ENCODE assay signal across 2 cellular contexts in the genomic region with DNA sequence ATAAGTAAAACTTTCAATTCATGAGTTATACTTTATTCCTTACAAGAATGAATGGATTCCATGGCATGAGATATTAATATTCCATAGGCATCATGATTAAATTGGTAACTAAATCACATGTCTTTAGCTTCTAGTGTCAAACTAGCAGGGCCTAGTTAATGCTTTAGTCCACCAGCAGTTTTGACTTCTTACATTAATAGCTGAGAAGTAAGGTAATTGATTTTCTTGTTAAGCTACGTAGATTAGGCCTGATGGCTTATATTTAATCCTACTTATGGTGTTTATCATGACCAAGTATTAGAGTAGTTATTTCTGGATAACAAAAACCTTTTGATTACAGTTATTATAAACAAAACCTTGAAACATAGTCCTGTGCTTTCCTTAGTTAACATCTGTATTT.
TF ChIP-seq lines count a peak whose summit lies in the region.

No MANE protein-coding gene starts in this region.

TF ChIP-seq in SK-N-SH, 30 proteins besides CTCF, POLR2A, EP300 and RAD21:
- 0 out of 2 replicates have a peak, but pooled peaks have one; percentile 3 for TF ChIP-seq MEF2A (IDR thresholded peaks at IDR 0.05; ENCODE audit: borderline replicate concordance, low read depth)
- TF ChIP-seq, protein P1, sequence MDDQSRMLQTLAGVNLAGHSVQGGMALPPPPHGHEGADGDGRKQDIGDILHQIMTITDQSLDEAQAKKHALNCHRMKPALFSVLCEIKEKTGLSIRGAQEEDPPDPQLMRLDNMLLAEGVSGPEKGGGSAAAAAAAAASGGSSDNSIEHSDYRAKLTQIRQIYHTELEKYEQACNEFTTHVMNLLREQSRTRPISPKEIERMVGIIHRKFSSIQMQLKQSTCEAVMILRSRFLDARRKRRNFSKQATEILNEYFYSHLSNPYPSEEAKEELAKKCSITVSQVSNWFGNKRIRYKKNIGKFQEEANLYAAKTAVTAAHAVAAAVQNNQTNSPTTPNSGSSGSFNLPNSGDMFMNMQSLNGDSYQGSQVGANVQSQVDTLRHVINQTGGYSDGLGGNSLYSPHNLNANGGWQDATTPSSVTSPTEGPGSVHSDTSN (IDR thresholded peaks at IDR 0.05) = no peak
- no peak for TF ChIP-seq TEAD4 (IDR thresholded peaks at IDR 0.05; ENCODE audit: borderline replicate concordance, insufficient read depth)
- no peak for TF ChIP-seq ELF1 (IDR thresholded peaks at IDR 0.05)
- TF ChIP-seq GATA2 (CRISPR knock-in tag; IDR thresholded peaks at IDR 0.05) = no peak
- TF ChIP-seq SMC3 (IDR thresholded peaks at IDR 0.05; ENCODE audit: low read depth, low read length) = no peak

TF ChIP-seq in SK-N-SH treated with all-trans-retinoic acid at 6 μM for 48 hours, 23 proteins besides CTCF, POLR2A, EP300 and RAD21:
- TF ChIP-seq ZNF8 (CRISPR knock-in tag; IDR thresholded peaks at IDR 0.05) (no peak), CREB5 (CRISPR knock-in tag; IDR thresholded peaks at IDR 0.05; ENCODE audit: low read depth) (no peak), ARNTL (CRISPR knock-in tag; IDR thresholded peaks at IDR 0.05; ENCODE audit: borderline replicate concordance, low read depth) (no peak), ESRRG (CRISPR knock-in tag; IDR thresholded peaks at IDR 0.05) (no peak), CSDC2 (CRISPR knock-in tag; IDR thresholded peaks at IDR 0.05) (no peak), ZFP3 (CRISPR knock-in tag; IDR thresholded peaks at IDR 0.05) (no peak), ZNF565 (CRISPR knock-in tag; conservative IDR thresholded peaks at IDR 0.05; ENCODE audit: low read depth) (no peak), TCF4 (CRISPR knock-in tag; IDR thresholded peaks at IDR 0.05; ENCODE audit: borderline replicate concordance) (no peak), TSHZ2 (CRISPR knock-in tag; IDR thresholded peaks at IDR 0.05) (no peak), ZFP30 (CRISPR knock-in tag; IDR thresholded peaks at IDR 0.05) (no peak), ISL1 (CRISPR knock-in tag; IDR thresholded peaks at IDR 0.05) (no peak), ZC3H10 (CRISPR knock-in tag; IDR thresholded peaks at IDR 0.05) (no peak), BACH2 (CRISPR knock-in tag; IDR thresholded peaks at IDR 0.05; ENCODE audit: borderline replicate concordance) (no peak), OSR1 (CRISPR knock-in tag; IDR thresholded peaks at IDR 0.05) (no peak), PPARA (CRISPR knock-in tag; IDR thresholded peaks at IDR 0.05; ENCODE audit: borderline replicate concordance) (no peak), SNAI2 (CRISPR knock-in tag; IDR thresholded peaks at IDR 0.05) (no peak)
- TF ChIP-seq, protein P2, sequence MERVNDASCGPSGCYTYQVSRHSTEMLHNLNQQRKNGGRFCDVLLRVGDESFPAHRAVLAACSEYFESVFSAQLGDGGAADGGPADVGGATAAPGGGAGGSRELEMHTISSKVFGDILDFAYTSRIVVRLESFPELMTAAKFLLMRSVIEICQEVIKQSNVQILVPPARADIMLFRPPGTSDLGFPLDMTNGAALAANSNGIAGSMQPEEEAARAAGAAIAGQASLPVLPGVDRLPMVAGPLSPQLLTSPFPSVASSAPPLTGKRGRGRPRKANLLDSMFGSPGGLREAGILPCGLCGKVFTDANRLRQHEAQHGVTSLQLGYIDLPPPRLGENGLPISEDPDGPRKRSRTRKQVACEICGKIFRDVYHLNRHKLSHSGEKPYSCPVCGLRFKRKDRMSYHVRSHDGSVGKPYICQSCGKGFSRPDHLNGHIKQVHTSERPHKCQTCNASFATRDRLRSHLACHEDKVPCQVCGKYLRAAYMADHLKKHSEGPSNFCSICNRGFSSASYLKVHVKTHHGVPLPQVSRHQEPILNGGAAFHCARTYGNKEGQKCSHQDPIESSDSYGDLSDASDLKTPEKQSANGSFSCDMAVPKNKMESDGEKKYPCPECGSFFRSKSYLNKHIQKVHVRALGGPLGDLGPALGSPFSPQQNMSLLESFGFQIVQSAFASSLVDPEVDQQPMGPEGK (CRISPR knock-in tag; IDR thresholded peaks at IDR 0.05; ENCODE audit: borderline replicate concordance) = no peak
